Comparison of ENCODE assay signal across 16 cellular contexts in genomic region chr16:69040144-69040909, GRCh38.
DNase-seq lines count a peak whose midpoint lies in the region; ATAC-seq lines count a peak whose summit lies in the region.
"Had no signal": no experiment of that assay in that cellular context is flagged by ENCODE, and none has a peak within 500 bp of the region (broad histone marks: within the 10 kb centered on the region; RNA-seq: fewer than 3 reads in every experiment).

No MANE protein-coding gene starts in this region.

- no peaks in the 10 kb centered on the region for H3K79me2 ChIP-seq in GM23248 (ENCODE audit: insufficient read depth)

- 94 to 98% methylated on average over 6 of the region's 6 CpGs for WGBS in GM23248 (ENCODE audit: low coverage in 1 of 2, low lambda C conversion rate in 2 of 2, missing lambda C conversion rate in 2 of 2), 2 experiments

- in situ Hi-C loops in GM23248 (cut with MboI): no loop called here

- H3F3A ChIP-seq in GM23248 (ENCODE audit: insufficient read depth): peaks cover 13% of the 10 kb centered on the region

- H2AFZ ChIP-seq in GM23248: no peak overlapping the region

- H3K9me3 ChIP-seq in GM23248 (ENCODE audit: low read depth): no peaks in the 10 kb centered on the region
- H3K9me3 ChIP-seq: testis had no signal

- H3K4me1 ChIP-seq in GM23248 (ENCODE audit: insufficient read depth): peaks cover 5% of the 10 kb centered on the region
- H3K4me1 ChIP-seq: testis had no signal

- H3K4me3 ChIP-seq in GM23248: no peak overlapping the region
- H3K4me3 ChIP-seq: cardiac muscle cell, testis had no signal

- DNase-seq in GM23248 (peak; percentile 68), NCI-H82 treated with DMSO at 0.1 percent for 48 hours (lab: John Stamatoyannopoulos, UW; ENCODE audit: unreplicated experiment) (peak; percentile 9), mucosa of gallbladder (ENCODE audit: low spot score) (peak; percentile 12), cerebellum (ENCODE audit: low spot score) (no peak), activated T-cell treated with anti-CD3 and anti-CD28 coated beads for 4 hours (no peak)
- no peak for DNase-seq in stimulated activated naive CD8-positive, alpha-beta T cell treated with anti-CD3 and anti-CD28 coated beads, Interleukin-15, Interleukin-2, amounts not matched to agents 100 U/mL and 50 U/mL, for 24 hours
- DNase-seq: activated CD4-positive, alpha-beta T cell treated with anti-CD3 and anti-CD28 coated beads for 1 hour; activated T-cell treated with anti-CD3 and anti-CD28 coated beads, Interleukin-2, amount 50 U/mL, for 4 hours; CD4-positive, CD25-positive, alpha-beta regulatory T cell; naive thymus-derived CD4-positive, alpha-beta T cell; NCI-H1436 treated with DMSO at 0.1 percent for 48 hours; NK-92 treated with Interleukin-12 subunit alpha and Interleukin-12 subunit beta, amount 100 ng/mL, for 24 hours; testis had no signal

- H3K27me3 ChIP-seq in GM23248 (replicated peaks; ENCODE audit: insufficient read depth): no peaks in the 10 kb centered on the region
- H3K27me3 ChIP-seq: cardiac muscle cell, testis had no signal

- no peak overlapping the region for H3K9ac ChIP-seq in GM23248

- no peaks in the 10 kb centered on the region for H3K9me2 ChIP-seq in GM23248 (ENCODE audit: insufficient read depth)

- H3K36me3 ChIP-seq in GM23248 (ENCODE audit: low read depth): peaks cover 9% of the 10 kb centered on the region; the same call in 1 of the 2 replicates
- H3K36me3 ChIP-seq: cardiac muscle cell had no signal

- ATAC-seq in esophagus mucosa: peak; percentile 91
- ATAC-seq in stimulated activated naive CD8-positive, alpha-beta T cell treated with anti-CD3 and anti-CD28 coated beads, Interleukin-15, Interleukin-2, amounts not matched to agents 100 U/mL and 50 U/mL, for 24 hours: no peak
- ATAC-seq in GM18520 (IDR thresholded peaks at IDR 0.05; ENCODE audit: unreplicated experiment): no peak
- ATAC-seq: activated T-cell treated with anti-CD3 and anti-CD28 coated beads, Interleukin-2, amount 50 U/mL, for 4 hours; naive thymus-derived CD4-positive, alpha-beta T cell had no signal

- H3K27ac ChIP-seq in GM23248: no peak overlapping the region
- H3K27ac ChIP-seq: cardiac muscle cell, testis had no signal

- H3K4me2 ChIP-seq in GM23248 (ENCODE audit: unreplicated experiment): no peak overlapping the region

- H4K20me1 ChIP-seq in GM23248 (ENCODE audit: insufficient read depth): no peaks in the 10 kb centered on the region

Comparison
In these comparisons a context has a peak if more than half of its experiments do, and no peak if none do; other contexts are left out.
1. DNase-seq: peak in GM23248 (single experiment), NCI-H82 treated with DMSO at 0.1 percent for 48 hours (single experiment) and mucosa of gallbladder (single experiment); none in cerebellum (single experiment), activated T-cell treated with anti-CD3 and anti-CD28 coated beads for 4 hours (single experiment) and stimulated activated naive CD8-positive, alpha-beta T cell treated with anti-CD3 and anti-CD28 coated beads, Interleukin-15, Interleukin-2, amounts not matched to agents 100 U/mL and 50 U/mL, for 24 hours (single experiment).